In the genomic region with DNA sequence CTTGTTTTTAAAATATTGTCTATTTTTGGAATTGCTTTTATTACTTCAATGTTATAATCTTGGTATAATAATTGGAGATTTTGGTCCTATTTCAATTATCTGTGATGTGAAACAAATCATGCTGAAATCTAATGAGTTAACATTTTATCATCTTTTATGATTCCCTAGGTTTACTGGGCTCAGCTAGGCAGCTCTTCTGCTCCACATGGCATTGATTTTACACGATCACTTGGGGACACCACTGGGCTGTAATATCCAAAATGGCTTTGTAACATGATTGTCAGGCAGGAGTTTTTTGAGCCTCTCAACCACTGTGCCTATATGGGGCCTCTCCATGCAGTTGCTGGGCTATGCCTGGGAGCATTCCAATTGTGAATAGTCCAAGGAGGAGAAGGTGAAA, we compare ENCODE assay signal across 7 cellular contexts.
"Had no signal": no experiment of that assay in that cellular context is flagged by ENCODE, and none has a peak within 500 bp of the region (broad histone marks: within the 10 kb centered on the region; RNA-seq: fewer than 3 reads in every experiment).

No MANE protein-coding gene starts in this region.

- ATAC-seq: GM12878 had no signal

- DNase-seq: GDM1, GF-D8 had no signal

- FAIRE-seq: GM12878, GM12891, GM12892, GM18507, GM19239 had no signal

- H3K4me3 ChIP-seq: GM12878 had no signal
